ENCODE assay signal across 16 cellular contexts in the genomic region with DNA sequence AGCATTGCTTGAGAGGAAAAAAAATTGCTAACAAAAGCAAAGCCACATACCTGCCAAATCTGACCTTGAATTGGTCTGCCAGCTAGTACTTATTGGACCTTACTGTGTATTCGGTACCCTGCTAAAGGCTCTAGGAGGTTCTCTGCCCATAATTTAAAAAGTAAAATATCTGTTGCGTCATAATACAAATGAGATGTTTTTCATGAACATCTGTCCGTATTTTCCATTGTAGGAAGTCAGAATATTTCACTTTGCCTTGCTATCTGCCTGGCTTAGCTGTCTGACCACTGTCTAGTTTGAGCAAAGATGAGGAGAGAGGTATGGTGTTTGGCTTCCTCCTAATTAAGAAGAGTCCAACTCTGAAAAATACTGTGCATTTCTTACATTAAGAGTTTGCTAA. TPM values are rescaled to one million over a fixed set of nuclear protein-coding genes. Genes with fewer than 3 reads are reported as not detected.
A peak's percentile ranks its signal among the peaks of the same experiment; 100 is the strongest.
DNase-seq lines count a peak whose midpoint lies in the region; ATAC-seq and TF ChIP-seq lines count a peak whose summit lies in the region.
"Had no signal": no experiment of that assay in that cellular context is flagged by ENCODE, and none has a peak within 500 bp of the region (broad histone marks: within the 10 kb centered on the region; RNA-seq: fewer than 3 reads in every experiment).

No MANE protein-coding gene starts in this region.

- H2AFZ ChIP-seq in IMR-90 (replicated peaks; ENCODE audit: low read length, poor library complexity): no peak overlapping the region
- no peak overlapping the region for H2AFZ ChIP-seq in H9 (ENCODE audit: low read length)

- no peaks in the 10 kb centered on the region for H3K27me3 Mint-ChIP-seq in activated T-cell treated with anti-CD3 and anti-CD28 coated beads, Interleukin-2, amount 50 U/mL, for 24 hours
- no peaks in the 10 kb centered on the region for H3K27me3 Mint-ChIP-seq in activated T-cell treated with anti-CD3 and anti-CD28 coated beads, Interleukin-2, amount 50 U/mL, for 4 hours (ENCODE audit: low read depth)
- no peaks in the 10 kb centered on the region for H3K27me3 Mint-ChIP-seq in activated T-helper 17 cell treated with anti-CD3 and anti-CD28 coated beads, Interleukin-2, amount 50 U/mL, for 72 hours
- no peaks in the 10 kb centered on the region for H3K27me3 Mint-ChIP-seq in brain
- H3K27me3 Mint-ChIP-seq in H9 (ENCODE audit: low read depth): no peaks in the 10 kb centered on the region
- H3K27me3 Mint-ChIP-seq: B cell had no signal

- H3K4ac ChIP-seq in IMR-90 (ENCODE audit: low read depth, low read length): no peak overlapping the region
- no peak overlapping the region for H3K4ac ChIP-seq in H9 (ENCODE audit: low read depth, low read length)

- no peak for DNase-seq in activated T-cell treated with anti-CD3 and anti-CD28 coated beads, Interleukin-2, amount 50 U/mL, for 24 hours
- DNase-seq in activated T-cell treated with anti-CD3 and anti-CD28 coated beads, Interleukin-2, amount 50 U/mL, for 4 hours: no peak
- no peak for DNase-seq in IMR-90
- DNase-seq in H9: no peak
- DNase-seq: Calu3; CD8-positive, alpha-beta T cell; DMS79 treated with DMSO at 0.1 percent for 48 hours; GF-D8; GOT3; H7 had no signal

- H2BK120ac ChIP-seq in IMR-90 (ENCODE audit: low read depth, low read length) (no peak overlapping the region), H9 (ENCODE audit: low read depth, low read length, poor library complexity, severe bottlenecking) (no peak overlapping the region)

- H4K5ac ChIP-seq in IMR-90 (ENCODE audit: low read depth, low read length): no peak overlapping the region
- H4K5ac ChIP-seq in H9 (ENCODE audit: insufficient read length, low read depth, low read length): no peak overlapping the region

- no peak overlapping the region for H3K9ac ChIP-seq in IMR-90 (ENCODE audit: low read depth, low read length)
- no peak overlapping the region for H3K9ac ChIP-seq in H9 (ENCODE audit: extremely low read depth, insufficient read length, low read length)

- dilution Hi-C loops in IMR-90 (cut with HindIII; ENCODE audit: low sequenced_read_pairs, unreplicated experiment): no loop called here

- no peaks in the 10 kb centered on the region for H3K9me1 ChIP-seq in IMR-90 (ENCODE audit: insufficient read depth, low read length)

- no peak overlapping the region for H3K56ac ChIP-seq in IMR-90 (ENCODE audit: extremely low read depth, insufficient read depth, low read length)
- no peak overlapping the region for H3K56ac ChIP-seq in H9 (ENCODE audit: insufficient read length, low read depth, low read length)

- ATAC-seq in activated T-cell treated with anti-CD3 and anti-CD28 coated beads, Interleukin-2, amount 50 U/mL, for 4 hours: no peak
- ATAC-seq in IMR-90 (ENCODE audit: low read depth) (no peak), GM19023 (IDR thresholded peaks at IDR 0.05; ENCODE audit: unreplicated experiment) (no peak)
- no peak for ATAC-seq in activated T-helper 17 cell treated with anti-CD3 and anti-CD28 coated beads, Interleukin-2, amount 50 U/mL, for 72 hours (replicated peaks)
- ATAC-seq: CD8-positive, alpha-beta T cell had no signal

- no peak overlapping the region for H2AK9ac ChIP-seq in IMR-90 (replicated peaks; ENCODE audit: low read depth, low read length, poor library complexity)

- H2BK5ac ChIP-seq in IMR-90 (ENCODE audit: low read depth, low read length, poor library complexity, severe bottlenecking) (no peak overlapping the region), H9 (ENCODE audit: insufficient read length, low read length) (no peak overlapping the region)

- no peak overlapping the region for H3K23ac ChIP-seq in IMR-90 (ENCODE audit: low read depth, low read length)
- H3K23ac ChIP-seq in H9 (ENCODE audit: insufficient read length, low read depth, low read length): no peak overlapping the region

- no peak overlapping the region for H3T11ph ChIP-seq in H9 (ENCODE audit: low read length)

- H2BK15ac ChIP-seq in IMR-90 (ENCODE audit: low read depth, low read length) (no peak overlapping the region), H9 (ENCODE audit: low read depth, low read length) (no peak overlapping the region)

- H3K9me3 ChIP-seq in IMR-90 (ENCODE audit: control insufficient read depth, insufficient read depth, low read length) (no peaks in the 10 kb centered on the region), H9 (ENCODE audit: control insufficient read depth, low read depth, low read length) (no peaks in the 10 kb centered on the region)
- H3K9me3 ChIP-seq: BLaER1 treated with 17β-estradiol and CSF1 and Interleukin-3, amounts not matched to agents 10 nM and 100 nM had no signal

- no peak overlapping the region for H3K14ac ChIP-seq in IMR-90 (replicated peaks; ENCODE audit: low read depth, low read length)
- H3K14ac ChIP-seq in H9 (ENCODE audit: insufficient read depth, low read length): no peak overlapping the region

- H3K9me3 Mint-ChIP-seq in activated T-cell treated with anti-CD3 and anti-CD28 coated beads, Interleukin-2, amount 50 U/mL, for 24 hours: no peaks in the 10 kb centered on the region
- H3K9me3 Mint-ChIP-seq in activated T-cell treated with anti-CD3 and anti-CD28 coated beads, Interleukin-2, amount 50 U/mL, for 4 hours: no peaks in the 10 kb centered on the region
- H3K9me3 Mint-ChIP-seq in activated T-helper 17 cell treated with anti-CD3 and anti-CD28 coated beads, Interleukin-2, amount 50 U/mL, for 72 hours: no peaks in the 10 kb centered on the region
- H3K9me3 Mint-ChIP-seq in brain (no peaks in the 10 kb centered on the region), H9 (no peaks in the 10 kb centered on the region)
- H3K9me3 Mint-ChIP-seq: CD8-positive, alpha-beta T cell had no signal

- H3K18ac ChIP-seq in IMR-90 (ENCODE audit: low read depth, low read length): no peak overlapping the region
- H3K18ac ChIP-seq in H9 (ENCODE audit: insufficient read length, low read depth, low read length): no peak overlapping the region

- H2BK20ac ChIP-seq in IMR-90 (ENCODE audit: low read depth, low read length) (no peak overlapping the region), H9 (ENCODE audit: low read depth, low read length, poor library complexity, severe bottlenecking) (no peak overlapping the region)

- peaks cover 2% of the 10 kb centered on the region for H3K4me1 Mint-ChIP-seq in activated T-cell treated with anti-CD3 and anti-CD28 coated beads, Interleukin-2, amount 50 U/mL, for 24 hours (ENCODE audit: low read depth)
- H3K4me1 Mint-ChIP-seq in activated T-cell treated with anti-CD3 and anti-CD28 coated beads, Interleukin-2, amount 50 U/mL, for 4 hours (ENCODE audit: low read depth): peaks cover 6% of the 10 kb centered on the region
- peaks cover 4% of the 10 kb centered on the region for H3K4me1 Mint-ChIP-seq in activated T-helper 17 cell treated with anti-CD3 and anti-CD28 coated beads, Interleukin-2, amount 50 U/mL, for 72 hours
- H3K4me1 Mint-ChIP-seq in brain (peaks cover 23% of the 10 kb centered on the region), H9 (no peaks in the 10 kb centered on the region)
- H3K4me1 Mint-ChIP-seq: B cell had no signal

- no peaks in the 10 kb centered on the region for H3K79me1 ChIP-seq in IMR-90 (ENCODE audit: low read depth in 1 of 2, low read length in 2 of 2)
- H3K79me1 ChIP-seq in H9 (ENCODE audit: insufficient read depth, low read depth, low read length, poor library complexity, severe bottlenecking): no peaks in the 10 kb centered on the region

- TF ChIP-seq CTCF in IMR-90 (conservative IDR thresholded peaks at IDR 0.05; ENCODE audit: low read depth, low read length) (no peak), brain (conservative IDR thresholded peaks at IDR 0.05) (no peak), H9 (conservative IDR thresholded peaks at IDR 0.05) (no peak)

- H3K4me3 Mint-ChIP-seq in activated T-cell treated with anti-CD3 and anti-CD28 coated beads, Interleukin-2, amount 50 U/mL, for 24 hours: no peak overlapping the region
- H3K4me3 Mint-ChIP-seq in activated T-cell treated with anti-CD3 and anti-CD28 coated beads, Interleukin-2, amount 50 U/mL, for 4 hours: no peak overlapping the region
- no peak overlapping the region for H3K4me3 Mint-ChIP-seq in activated T-helper 17 cell treated with anti-CD3 and anti-CD28 coated beads, Interleukin-2, amount 50 U/mL, for 72 hours
- H3K4me3 Mint-ChIP-seq in brain: no peak overlapping the region
- H3K4me3 Mint-ChIP-seq in H9: no peak overlapping the region
- H3K4me3 Mint-ChIP-seq: B cell; CD8-positive, alpha-beta T cell had no signal

- H3K4me1 ChIP-seq in IMR-90 (ENCODE audit: control insufficient read depth, insufficient read depth, low read length) (no peaks in the 10 kb centered on the region), H9 (ENCODE audit: insufficient read depth, low read length) (no peaks in the 10 kb centered on the region)
- H3K4me1 ChIP-seq: BLaER1 treated with 17β-estradiol and CSF1 and Interleukin-3, amounts not matched to agents 10 nM and 100 nM had no signal

- no peak for TF ChIP-seq POLR2A in IMR-90 (IDR thresholded peaks at IDR 0.05; ENCODE audit: low read depth, low read length)

- H3K27ac ChIP-seq in IMR-90 (ENCODE audit: insufficient read depth, low read length): no peak overlapping the region
- no peak overlapping the region for H3K27ac ChIP-seq in H9 (ENCODE audit: insufficient read length, low read depth, low read length)
- H3K27ac ChIP-seq: BLaER1 treated with 17β-estradiol and CSF1 and Interleukin-3, amounts not matched to agents 10 nM and 100 nM had no signal

- H3K23me2 ChIP-seq in H9 (ENCODE audit: insufficient read length, low read depth, low read length, poor library complexity, severe bottlenecking): no peaks in the 10 kb centered on the region

- H4K91ac ChIP-seq in IMR-90 (ENCODE audit: insufficient read depth, low read depth, low read length) (no peak overlapping the region), H9 (ENCODE audit: insufficient read length, low read depth, low read length) (no peak overlapping the region)

- no peaks in the 10 kb centered on the region for H3K79me2 ChIP-seq in H9 (ENCODE audit: insufficient read depth, low read length)

- H2AK5ac ChIP-seq in IMR-90 (ENCODE audit: low read depth, low read length) (no peak overlapping the region), H9 (ENCODE audit: insufficient read length, low read length) (no peak overlapping the region)

- CTCF ChIA-PET in IMR-90 (lab: Yijun Ruan, JAX): interaction anchor here (0.6 to 0.9 kb wide), 2 partner anchors 197 to 277 kb away, joined by 3 to 4 read pairs; no protein-coding TSS in a partner anchor

- TF ChIP-seq RAD21 in IMR-90 (IDR thresholded peaks at IDR 0.05; ENCODE audit: low read length): no peak

- peaks cover 94% of the 10 kb centered on the region for H3K36me3 Mint-ChIP-seq in activated T-cell treated with anti-CD3 and anti-CD28 coated beads, Interleukin-2, amount 50 U/mL, for 24 hours (ENCODE audit: low read depth)
- H3K36me3 Mint-ChIP-seq in activated T-cell treated with anti-CD3 and anti-CD28 coated beads, Interleukin-2, amount 50 U/mL, for 4 hours (ENCODE audit: insufficient read depth): peaks cover 47% of the 10 kb centered on the region
- H3K36me3 Mint-ChIP-seq in activated T-helper 17 cell treated with anti-CD3 and anti-CD28 coated beads, Interleukin-2, amount 50 U/mL, for 72 hours (ENCODE audit: low read depth): peaks cover 100% of the 10 kb centered on the region
- H3K36me3 Mint-ChIP-seq in brain (peaks cover 74% of the 10 kb centered on the region), H9 (ENCODE audit: insufficient read depth in 1 of 3, low read depth in 3 of 3) (peaks cover 20 to 90% (median 74%) of the 10 kb centered on the region in 3 experiments; a peak in 6 of 7 replicates)

- peaks cover 56% of the 10 kb centered on the region for H3K36me3 ChIP-seq in IMR-90 (ENCODE audit: control insufficient read depth, insufficient read depth, low read length)

- POLR2A ChIA-PET in IMR-90 (lab: Charles Lee; ENCODE audit: unreplicated experiment): no interaction called here

- H3K4me2 ChIP-seq in IMR-90 (ENCODE audit: low read depth, low read length): no peak overlapping the region
- H3K4me2 ChIP-seq in H9 (ENCODE audit: insufficient read depth, insufficient read length, low read length): no peak overlapping the region
- H3K4me2 ChIP-seq: BLaER1 treated with 17β-estradiol and CSF1 and Interleukin-3, amounts not matched to agents 10 nM and 100 nM had no signal

- H2BK12ac ChIP-seq in H9 (ENCODE audit: insufficient read length, low read depth, low read length): no peak overlapping the region

- H3K4me3 ChIP-seq in IMR-90 (ENCODE audit: insufficient read depth, low read depth, low read length): no peak overlapping the region
- H3K4me3 ChIP-seq: BLaER1 treated with 17β-estradiol and CSF1 and Interleukin-3, amounts not matched to agents 10 nM and 100 nM had no signal

- intact Hi-C loops in IMR-90 (cut with micrococcal nuclease): no loop called here

- no peak overlapping the region for H4K8ac ChIP-seq in IMR-90 (ENCODE audit: low read depth in 2 of 2, low read length in 2 of 2)
- H4K8ac ChIP-seq in H9 (replicated peaks; ENCODE audit: insufficient read length, low read depth, low read length): no peak overlapping the region

- BruUV-seq in IMR-90 (replicated peaks; lab: Mats Ljungman, UMichigan): no TSS peak

- no peaks in the 10 kb centered on the region for H4K20me1 ChIP-seq in IMR-90 (ENCODE audit: insufficient read depth, low read length)
- H4K20me1 ChIP-seq in H9 (ENCODE audit: control insufficient read depth, insufficient read depth, insufficient read length): no peaks in the 10 kb centered on the region

- no CpG with 5 or more reads among the region's 3 CpGs for WGBS in IMR-90 (ENCODE audit: extremely low coverage in 2 of 2, insufficient read length in 1 of 2), 2 experiments
- WGBS in H9 (ENCODE audit: extremely low coverage, insufficient read length, low lambda C conversion rate): no CpG with 5 or more reads among the region's 3 CpGs

- no peaks in the 10 kb centered on the region for H3K27me3 ChIP-seq in IMR-90 (ENCODE audit: control insufficient read depth, insufficient read depth, low read length)
- H3K27me3 ChIP-seq in H9 (ENCODE audit: insufficient read depth, low read length): no peaks in the 10 kb centered on the region
- H3K27me3 ChIP-seq: BLaER1 treated with 17β-estradiol and CSF1 and Interleukin-3, amounts not matched to agents 10 nM and 100 nM had no signal

- in situ Hi-C loops in IMR-90 (cut with MboI; ENCODE audit: low sequenced_read_pairs): loop anchor here (25.0 kb wide), 1 partner anchor 373 kb away; no protein-coding TSS in a partner anchor

- peak overlapping the region; percentile 31 for H3K27ac Mint-ChIP-seq in activated T-cell treated with anti-CD3 and anti-CD28 coated beads, Interleukin-2, amount 50 U/mL, for 24 hours
- peak overlapping the region; percentile 28 for H3K27ac Mint-ChIP-seq in activated T-helper 17 cell treated with anti-CD3 and anti-CD28 coated beads, Interleukin-2, amount 50 U/mL, for 72 hours
- H3K27ac Mint-ChIP-seq in brain (peak overlapping the region in 3 of 5 experiments; percentile 8 to 34 (median 18)), H9 (no peak overlapping the region)
- H3K27ac Mint-ChIP-seq: B cell; CD8-positive, alpha-beta T cell had no signal

RNA-seq across cellular contexts. Expression of a gene that starts 10.8 kb away (rescaled TPM):
- under 1 TPM in 2 of 3 donors, not detected in 1; 0.08 to 0.14 TPM for total RNA-seq in activated T-cell treated with anti-CD3 and anti-CD28 coated beads, Interleukin-2, amount 50 U/mL, for 4 hours
- not detected in 2 replicates for total RNA-seq in IMR-90 (2012; rRNA removed)
- polyA plus RNA-seq in IMR-90 (2012; rRNA removed): not detected in 2 replicates
- not detected in 2 replicates for polyA plus RNA-seq in IMR-90 (2012; cell fraction: cytosol; rRNA removed)
- polyA plus RNA-seq in IMR-90 (2012; cell fraction: nucleus; rRNA removed; ENCODE audit: low replicate concordance): 0.03 TPM in 1 of 2 replicates, not detected in the other
- total RNA-seq in activated T-helper 17 cell treated with anti-CD3 and anti-CD28 coated beads, Interleukin-2, amount 50 U/mL, for 72 hours: under 1 TPM; 0.16 to 0.45 TPM
- not detected for polyA plus RNA-seq in brain (ENCODE audit: insufficient read depth, low read depth, low replicate concordance)
- total RNA-seq in H9 (2021): not detected in 2 replicates
- total RNA-seq: A172 had no signal

RNA-seq across cellular contexts. Expression of a gene that starts 12.6 kb away (rescaled TPM):
- 10 to 100 TPM; 13.7 to 18.2 (median 15.4) TPM for total RNA-seq in activated T-cell treated with anti-CD3 and anti-CD28 coated beads, Interleukin-2, amount 50 U/mL, for 4 hours
- total RNA-seq in IMR-90 (2012; rRNA removed) (5.9 and 6.9 TPM in 2 replicates), H9 (2021) (11.5 and 15.2 TPM in 2 replicates)
- polyA plus RNA-seq in IMR-90 (2012; rRNA removed) (6.1 and 9.6 TPM in 2 replicates), brain (ENCODE audit: insufficient read depth, low read depth, low replicate concordance) (6.0 TPM)
- polyA plus RNA-seq in IMR-90 (2012; cell fraction: cytosol; rRNA removed): 2.5 and 4.4 TPM in 2 replicates
- polyA plus RNA-seq in IMR-90 (2012; cell fraction: nucleus; rRNA removed; ENCODE audit: low replicate concordance): 6.6 and 15.4 TPM in 2 replicates
- 10 to 100 TPM; 17.7 to 27.6 TPM for total RNA-seq in activated T-helper 17 cell treated with anti-CD3 and anti-CD28 coated beads, Interleukin-2, amount 50 U/mL, for 72 hours

Comparison
In these comparisons a context has a peak if more than half of its experiments do, and no peak if none do; other contexts are left out.
1. H3K27ac Mint-ChIP-seq: peak in activated T-cell treated with anti-CD3 and anti-CD28 coated beads, Interleukin-2, amount 50 U/mL, for 24 hours (single experiment), activated T-helper 17 cell treated with anti-CD3 and anti-CD28 coated beads, Interleukin-2, amount 50 U/mL, for 72 hours (single experiment) and brain (3 of 5); none in H9 (0 of 3).